Comparison of ENCODE assay signal across 14 cellular contexts in the genomic region with DNA sequence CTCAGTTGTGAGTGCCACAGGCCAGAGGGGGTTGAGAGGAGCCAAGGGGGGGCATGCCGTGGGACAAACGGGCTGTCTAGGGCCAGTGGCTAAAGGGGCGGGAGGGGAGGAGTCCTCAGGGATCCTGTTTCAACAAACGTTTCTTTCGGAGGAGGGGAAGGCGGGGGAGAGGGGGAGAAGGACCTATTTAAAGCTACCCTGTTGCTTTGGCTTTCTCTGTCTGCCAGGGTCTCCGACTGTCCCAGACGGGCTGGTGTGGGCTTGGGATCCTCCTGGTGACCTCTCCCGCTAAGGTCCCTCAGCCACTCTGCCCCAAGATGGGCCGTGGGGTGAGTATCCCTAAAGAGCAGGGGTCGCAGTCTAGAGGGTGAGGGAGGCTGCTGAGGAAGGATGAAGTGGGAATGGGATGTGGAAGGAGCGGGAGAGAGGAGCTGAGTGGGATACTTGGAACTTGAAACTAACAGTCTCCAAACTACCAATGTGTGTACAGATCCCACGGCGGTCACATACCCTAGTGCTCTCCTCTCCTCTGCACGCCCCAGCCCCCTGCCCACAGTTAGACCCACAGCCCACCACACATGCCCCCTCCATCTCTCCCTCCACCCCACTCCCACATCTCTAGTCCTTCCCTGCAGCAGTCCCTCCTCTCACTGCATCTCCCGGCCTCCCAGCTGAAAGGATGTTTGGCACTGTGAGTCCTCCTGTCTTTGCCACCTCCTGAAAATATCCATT. TPM values are rescaled to one million over a fixed set of nuclear protein-coding genes. Genes with fewer than 3 reads are reported as not detected.
DNase-seq lines count a peak whose midpoint lies in the region; ATAC-seq, FAIRE-seq and TF ChIP-seq lines count a peak whose summit lies in the region.
"Had no signal": no experiment of that assay in that cellular context is flagged by ENCODE, and none has a peak within 500 bp of the region (broad histone marks: within the 10 kb centered on the region; RNA-seq: fewer than 3 reads in every experiment).

A gene (plus strand): TSS at position 215 of the 732 bp plus-strand sequence. CDS start 103 bp downstream, at position 318.

- peak within 1 kb of the TSS; percentile 8 for H3K23ac ChIP-seq in neuronal stem cell (ENCODE audit: low read depth, low read length, poor library complexity)

- H3K36me3 ChIP-seq in astrocyte (ENCODE audit: insufficient read depth, low read length) (no peaks in the 10 kb centered on the region), right atrium auricular region (peaks cover 8% of the 10 kb centered on the region), neuronal stem cell (replicated peaks in 1 of 2; ENCODE audit: control insufficient read depth in 2 of 2, insufficient read depth in 2 of 2, low read length in 2 of 2) (no peaks in the 10 kb centered on the region), upper lobe of right lung (no peaks in the 10 kb centered on the region), HAP-1 (replicated peaks) (no peaks in the 10 kb centered on the region)

- H2AFZ ChIP-seq in astrocyte (ENCODE audit: low read depth, low read length) = no peak within 1 kb of the TSS
- H2AFZ ChIP-seq in neuronal stem cell (ENCODE audit: low read length) = peak within 1 kb of the TSS; percentile 70

- H4K91ac ChIP-seq in neuronal stem cell (ENCODE audit: low read depth, low read length, poor library complexity) = no peak within 1 kb of the TSS

- peak within 1 kb of the TSS; percentile 71 for H3K18ac ChIP-seq in neuronal stem cell (ENCODE audit: low read length)

- intact Hi-C loops in upper lobe of right lung (cut with DNase I) = no loop called here
- intact Hi-C loops in CD4-positive, alpha-beta T cell (cut with DNase I, micrococcal nuclease) = no loop called here

- TF ChIP-seq CTCF in astrocyte (IDR thresholded peaks at IDR 0.05; ENCODE audit: insufficient read depth, low read depth, low read length) (no peak), right atrium auricular region (IDR thresholded peaks at IDR 0.05) (no peak), upper lobe of right lung (IDR thresholded peaks at IDR 0.05) (no peak)
- no peak for TF ChIP-seq CTCF in CD4-positive, alpha-beta T cell (IDR thresholded peaks at IDR 0.05)

- H2BK5ac ChIP-seq in neuronal stem cell (ENCODE audit: low read length) = no peak within 1 kb of the TSS

- H2BK120ac ChIP-seq in neuronal stem cell (ENCODE audit: low read depth, low read length) = no peak within 1 kb of the TSS

- H3K79me1 ChIP-seq in neuronal stem cell (ENCODE audit: low read depth, low read length) = peaks cover 3% of the 10 kb centered on the region

- H3K27me3 ChIP-seq in astrocyte (ENCODE audit: insufficient read depth, low read length) (peaks cover 24% of the 10 kb centered on the region), right atrium auricular region (no peaks in the 10 kb centered on the region), neuronal stem cell (ENCODE audit: control insufficient read depth in 3 of 3, insufficient read depth in 3 of 3, low read depth in 1 of 3, low read length in 3 of 3) (no peaks in the 10 kb centered on the region), upper lobe of right lung (no peaks in the 10 kb centered on the region), HAP-1 (ENCODE audit: low read depth) (no peaks in the 10 kb centered on the region)
- H3K27me3 ChIP-seq in CD4-positive, alpha-beta T cell (ENCODE audit: control insufficient read depth, insufficient read depth, low read length) = peaks cover 7% of the 10 kb centered on the region

- POLR2A ChIA-PET in CD4-positive, alpha-beta T cell (lab: Charles Lee) = no interaction called here

- no peaks in the 10 kb centered on the region for H3K79me2 ChIP-seq in astrocyte (ENCODE audit: insufficient read depth, low read length)

- no peak for ATAC-seq in upper lobe of right lung
- no peak for ATAC-seq in CD4-positive, alpha-beta T cell (ENCODE audit: poor library complexity)
- ATAC-seq: mucosa of descending colon had no signal

- peaks cover 28% of the 10 kb centered on the region for H3K27me3 Mint-ChIP-seq in astrocyte (ENCODE audit: low read depth, unreplicated experiment)
- peaks cover 22% of the 10 kb centered on the region for H3K27me3 Mint-ChIP-seq in activated T-cell treated with anti-CD3 and anti-CD28 coated beads, Interleukin-2, amount 50 U/mL, for 24 hours
- peaks cover 18% of the 10 kb centered on the region for H3K27me3 Mint-ChIP-seq in CD4-positive, alpha-beta T cell

- H3K9me3 ChIP-seq in astrocyte (ENCODE audit: insufficient read depth, low read depth, low read length) (no peaks in the 10 kb centered on the region), right atrium auricular region (no peaks in the 10 kb centered on the region), neuronal stem cell (replicated peaks in 1 of 2; ENCODE audit: control insufficient read depth in 2 of 2, insufficient read depth in 1 of 2, low read depth in 1 of 2, low read length in 2 of 2) (no peaks in the 10 kb centered on the region), upper lobe of right lung (no peaks in the 10 kb centered on the region), HAP-1 (no peaks in the 10 kb centered on the region)
- no peaks in the 10 kb centered on the region for H3K9me3 ChIP-seq in CD4-positive, alpha-beta T cell (ENCODE audit: control insufficient read depth, low read length)
- H3K9me3 ChIP-seq: mucosa of descending colon had no signal

- H3K27ac ChIP-seq in astrocyte (ENCODE audit: low read depth, low read length) = no peak within 1 kb of the TSS
- H3K27ac ChIP-seq in right atrium auricular region = peak within 1 kb of the TSS; percentile 67 to 90
- peak within 1 kb of the TSS; percentile 57 for H3K27ac ChIP-seq in neuronal stem cell (replicated peaks; ENCODE audit: low read length)
- H3K27ac ChIP-seq in upper lobe of right lung = no peak within 1 kb of the TSS
- no peak within 1 kb of the TSS for H3K27ac ChIP-seq in CD4-positive, alpha-beta T cell (ENCODE audit: low read depth, low read length)

- peak within 1 kb of the TSS; percentile 51 for H3K4me3 Mint-ChIP-seq in astrocyte (ENCODE audit: unreplicated experiment)
- no peak within 1 kb of the TSS for H3K4me3 Mint-ChIP-seq in activated T-cell treated with anti-CD3 and anti-CD28 coated beads, Interleukin-2, amount 50 U/mL, for 24 hours
- H3K4me3 Mint-ChIP-seq in CD4-positive, alpha-beta T cell = no peak within 1 kb of the TSS

- H4K20me1 ChIP-seq in astrocyte (ENCODE audit: insufficient read depth, low read length) = no peaks in the 10 kb centered on the region

- peak within 1 kb of the TSS; percentile 43 for H2BK15ac ChIP-seq in neuronal stem cell (ENCODE audit: low read length)

- H2BK12ac ChIP-seq in neuronal stem cell (ENCODE audit: low read length) = no peak within 1 kb of the TSS

- CTCF ChIA-PET in CD4-positive, alpha-beta T cell (lab: Charles Lee) = no interaction called here

- peaks cover 38% of the 10 kb centered on the region for H3K4me1 Mint-ChIP-seq in astrocyte (ENCODE audit: low read depth, unreplicated experiment)
- H3K4me1 Mint-ChIP-seq in activated T-cell treated with anti-CD3 and anti-CD28 coated beads, Interleukin-2, amount 50 U/mL, for 24 hours (ENCODE audit: low read depth) = no peaks in the 10 kb centered on the region
- H3K4me1 Mint-ChIP-seq in CD4-positive, alpha-beta T cell (ENCODE audit: low read depth) = no peaks in the 10 kb centered on the region

- no CpG with 5 or more reads among the region's 16 CpGs for WGBS in neuronal stem cell (ENCODE audit: extremely low coverage in 2 of 2, insufficient read length in 2 of 2, insufficient replicate concordance in 1 of 2), 2 donors

- H3K4me3 ChIP-seq in astrocyte (ENCODE audit: insufficient read depth, low read depth, low read length) = no peak within 1 kb of the TSS
- peak within 1 kb of the TSS; percentile 54 to 62 for H3K4me3 ChIP-seq in right atrium auricular region
- H3K4me3 ChIP-seq in neuronal stem cell (ENCODE audit: low read length in 2 of 2) = peak within 1 kb of the TSS; percentile 23 to 77
- H3K4me3 ChIP-seq in upper lobe of right lung = peak within 1 kb of the TSS; percentile 8
- no peak within 1 kb of the TSS for H3K4me3 ChIP-seq in HAP-1
- H3K4me3 ChIP-seq: mucosa of descending colon had no signal

- in situ Hi-C loops in HAP-1 (cut with MboI; ENCODE audit: low sequenced_read_pairs) = no loop called here

- H3K4ac ChIP-seq in neuronal stem cell (ENCODE audit: low read length) = no peak within 1 kb of the TSS

- no peak for DNase-seq in astrocyte (ENCODE audit: low read depth)
- no peak for DNase-seq in right atrium auricular region (ENCODE audit: low spot score)
- peak; percentile 66 for DNase-seq in neuronal stem cell (ENCODE audit: low spot score)
- DNase-seq in upper lobe of right lung = no peak
- DNase-seq in HAP-1 (ENCODE audit: low spot score in 2 of 2) = no peak
- DNase-seq in activated T-cell treated with anti-CD3 and anti-CD28 coated beads, Interleukin-2, amount 50 U/mL, for 24 hours = no peak
- DNase-seq in NCI-H146 (lab: John Stamatoyannopoulos, UW) = no peak
- DNase-seq in CD4-positive, alpha-beta T cell = no peak
- DNase-seq: central memory CD4-positive, alpha-beta T cell; mucosa of descending colon; NCI-H226; stimulated activated CD4-positive, alpha-beta T cell treated with anti-CD3 and anti-CD28 coated beads, Interleukin-2, amount 100 ng/mL, for 48 hours had no signal

- H3K9ac ChIP-seq in astrocyte (ENCODE audit: low read length) (no peak within 1 kb of the TSS), neuronal stem cell (ENCODE audit: low read depth, low read length, poor library complexity) (peak within 1 kb of the TSS; percentile 81)

- H3K9me3 Mint-ChIP-seq in astrocyte (ENCODE audit: unreplicated experiment) = peaks cover 2% of the 10 kb centered on the region
- H3K9me3 Mint-ChIP-seq in activated T-cell treated with anti-CD3 and anti-CD28 coated beads, Interleukin-2, amount 50 U/mL, for 24 hours = no peaks in the 10 kb centered on the region
- H3K9me3 Mint-ChIP-seq in CD4-positive, alpha-beta T cell = no peaks in the 10 kb centered on the region

- H2AK5ac ChIP-seq in neuronal stem cell (ENCODE audit: low read depth, low read length) = peak within 1 kb of the TSS; percentile 38

- peaks cover 2% of the 10 kb centered on the region for H3K4me1 ChIP-seq in astrocyte (ENCODE audit: insufficient read depth, low read length)
- H3K4me1 ChIP-seq in right atrium auricular region = peaks cover 0 to 48% of the 10 kb centered on the region in 2 donors
- peaks cover 50 to 55% of the 10 kb centered on the region in 2 donors for H3K4me1 ChIP-seq in neuronal stem cell (ENCODE audit: control insufficient read depth in 2 of 2, insufficient read depth in 1 of 2, low read depth in 1 of 2, low read length in 2 of 2)
- H3K4me1 ChIP-seq in upper lobe of right lung = no peaks in the 10 kb centered on the region
- H3K4me1 ChIP-seq in HAP-1 = no peaks in the 10 kb centered on the region

- FAIRE-seq in astrocyte (lab: Jason Lieb, UNC) = no peak
- FAIRE-seq: H54, RCC 7860 had no signal

- H4K8ac ChIP-seq in neuronal stem cell (ENCODE audit: low read depth, low read length) = no peak within 1 kb of the TSS

- H3K36me3 Mint-ChIP-seq in astrocyte (ENCODE audit: low read depth, unreplicated experiment) = no peaks in the 10 kb centered on the region
- H3K36me3 Mint-ChIP-seq in activated T-cell treated with anti-CD3 and anti-CD28 coated beads, Interleukin-2, amount 50 U/mL, for 24 hours (ENCODE audit: low read depth) = no peaks in the 10 kb centered on the region
- H3K36me3 Mint-ChIP-seq in CD4-positive, alpha-beta T cell (ENCODE audit: low read depth) = no peaks in the 10 kb centered on the region

- no peak within 1 kb of the TSS for H3K4me2 ChIP-seq in astrocyte (ENCODE audit: low read length)
- peak within 1 kb of the TSS; percentile 83 for H3K4me2 ChIP-seq in neuronal stem cell (ENCODE audit: insufficient read depth, low read length, poor library complexity, severe bottlenecking)

- H3K27ac Mint-ChIP-seq in astrocyte (ENCODE audit: unreplicated experiment) = peak within 1 kb of the TSS; percentile 78
- no peak within 1 kb of the TSS for H3K27ac Mint-ChIP-seq in activated T-cell treated with anti-CD3 and anti-CD28 coated beads, Interleukin-2, amount 50 U/mL, for 24 hours
- no peak within 1 kb of the TSS for H3K27ac Mint-ChIP-seq in CD4-positive, alpha-beta T cell

- H3K14ac ChIP-seq in neuronal stem cell (ENCODE audit: low read length) = peak within 1 kb of the TSS; percentile 77

RNA-seq across cellular contexts. Expression of the gene that starts here (rescaled TPM):
- total RNA-seq in astrocyte (2.5 and 3.5 TPM in 2 replicates), right atrium auricular region (100 to 1,000 TPM; 146 to 228 TPM), upper lobe of right lung (5.6 TPM)
- 56.5 TPM for polyA plus RNA-seq in neuronal stem cell (2013, experiment 1 of 2)
- polyA plus RNA-seq in neuronal stem cell (2013, experiment 2 of 2) = 57.9 TPM
- not detected for total RNA-seq in CD4-positive, alpha-beta T cell

Comparison
In these comparisons a context has a peak if more than half of its experiments do, and no peak if none do; other contexts are left out.
1. RNA of the gene that starts here (total RNA-seq): 146 to 228 TPM in right atrium auricular region; 5.6 TPM in upper lobe of right lung (single experiment), 2.5 to 3.5 TPM in astrocyte and not detected in CD4-positive, alpha-beta T cell; every median in the first group is over 10 times any median in the second.
2. H3K27ac ChIP-seq: peak in right atrium auricular region (2 of 2) and neuronal stem cell (single experiment); none in astrocyte (single experiment), upper lobe of right lung (single experiment) and CD4-positive, alpha-beta T cell (single experiment).
3. H3K4me3 ChIP-seq: peak in right atrium auricular region (2 of 2), neuronal stem cell (2 of 2) and upper lobe of right lung (single experiment); none in astrocyte (single experiment) and HAP-1 (single experiment).